Comparison of ENCODE assay signal across 8 cellular contexts in genomic region chr6:42745083-42745637, GRCh38. TPM values are rescaled to one million over a fixed set of nuclear protein-coding genes. Genes with fewer than 3 reads are reported as not detected.
DNase-seq lines count a peak whose midpoint lies in the region; ATAC-seq, FAIRE-seq and TF ChIP-seq lines count a peak whose summit lies in the region.

No MANE protein-coding gene starts in this region.

- H3K27me3 Mint-ChIP-seq in central memory CD8-positive, alpha-beta T cell = no peaks in the 10 kb centered on the region
- no peaks in the 10 kb centered on the region for H3K27me3 Mint-ChIP-seq in stimulated activated naive CD8-positive, alpha-beta T cell treated with anti-CD3 and anti-CD28 coated beads, Interleukin-15, amount 100 ng/mL, for 72 hours

- CTCF ChIA-PET in RWPE1 (lab: Yijun Ruan, JAX) = interaction anchor here (0.5 to 0.6 kb wide), 2 partner anchors 42 to 1262 kb away, joined by 3 to 7 read pairs; no protein-coding TSS in a partner anchor

- WGBS in liver = 1% methylated on average over 29 of the region's 29 CpGs

- peak overlapping the region; percentile 95 for H2AFZ ChIP-seq in ACC112 (ENCODE audit: low read length, unreplicated experiment)

- H3K4me3 ChIP-seq in ACC112 (ENCODE audit: low read depth, low read length) (peak overlapping the region; percentile 95), liver (ENCODE audit: low read depth in 1 of 3, low read length in 3 of 3) (peak overlapping the region; percentile 77 to 93 (median 90))

- no peaks in the 10 kb centered on the region for H3K9me3 Mint-ChIP-seq in central memory CD8-positive, alpha-beta T cell
- no peaks in the 10 kb centered on the region for H3K9me3 Mint-ChIP-seq in stimulated activated naive CD8-positive, alpha-beta T cell treated with anti-CD3 and anti-CD28 coated beads, Interleukin-15, amount 100 ng/mL, for 72 hours

- TF ChIP-seq CTCF in RWPE1 (conservative IDR thresholded peaks at IDR 0.05; ENCODE audit: low read depth) = no peak
- TF ChIP-seq CTCF in liver (IDR thresholded peaks at IDR 0.05; ENCODE audit: low read depth, low read length, missing input control) = no peak
- no peak for TF ChIP-seq CTCF in GM10266 (IDR thresholded peaks at IDR 0.05; ENCODE audit: control insufficient read depth, insufficient read depth, low read depth, missing control alignments)

- H3K36me3 Mint-ChIP-seq in central memory CD8-positive, alpha-beta T cell (ENCODE audit: insufficient read depth) = peaks cover 29% of the 10 kb centered on the region

- peak overlapping the region; percentile 44 to 93 for H3K9ac ChIP-seq in liver (ENCODE audit: low read depth in 1 of 2, low read length in 2 of 2)

- TF ChIP-seq POLR2A in GM12891 (IDR thresholded peaks at IDR 0.05; ENCODE audit: low read depth, low read length) = no peak

- TF ChIP-seq RAD21 in liver (IDR thresholded peaks at IDR 0.05) = no peak

- H3K27me3 ChIP-seq in ACC112 (ENCODE audit: insufficient read depth, low read length) (no peaks in the 10 kb centered on the region), liver (ENCODE audit: control insufficient read depth in 4 of 4, insufficient read depth in 4 of 4, low read length in 3 of 4) (no peaks in the 10 kb centered on the region)

- H3K9me3 ChIP-seq in liver (ENCODE audit: control insufficient read depth in 4 of 4, low read length in 3 of 4) = no peaks in the 10 kb centered on the region

- H3K27ac ChIP-seq in ACC112 (ENCODE audit: low read depth, low read length) = peak overlapping the region; percentile 38; the same call in 1 of the 2 replicates
- H3K27ac ChIP-seq in RWPE1 = peak overlapping the region; percentile 100
- H3K27ac ChIP-seq in liver (ENCODE audit: low read depth in 1 of 2, low read length in 2 of 2) = peak overlapping the region; percentile 64 to 74

- peaks cover 27% of the 10 kb centered on the region for H3K4me1 Mint-ChIP-seq in central memory CD8-positive, alpha-beta T cell
- peaks cover 33% of the 10 kb centered on the region for H3K4me1 Mint-ChIP-seq in stimulated activated naive CD8-positive, alpha-beta T cell treated with anti-CD3 and anti-CD28 coated beads, Interleukin-15, amount 100 ng/mL, for 72 hours

- POLR2A ChIA-PET in RWPE1 (lab: Yijun Ruan, JAX; ENCODE audit: low non-redundant PET) = interaction anchor here (0.5 to 3.1 kb wide), 5 partner anchors 15 to 134 kb away, joined by 3 to 13 read pairs (median 4); partner anchors contain the start of genes BICRAL and RPL7L1

- peak overlapping the region; percentile 94 for H3K4me3 Mint-ChIP-seq in central memory CD8-positive, alpha-beta T cell
- H3K4me3 Mint-ChIP-seq in stimulated activated naive CD8-positive, alpha-beta T cell treated with anti-CD3 and anti-CD28 coated beads, Interleukin-15, amount 100 ng/mL, for 72 hours = peak overlapping the region; percentile 97 to 98

- H3K36me3 ChIP-seq in ACC112 (ENCODE audit: insufficient read depth, low read length) (no peaks in the 10 kb centered on the region), liver (ENCODE audit: control insufficient read depth in 4 of 4, insufficient read depth in 3 of 4, low read depth in 1 of 4, low read length in 3 of 4) (no peaks in the 10 kb centered on the region)

- H3K79me2 ChIP-seq in ACC112 (ENCODE audit: control insufficient read depth, insufficient read depth, low read length, unreplicated experiment) = peaks cover 21% of the 10 kb centered on the region

- DNase-seq in GM12891 (ENCODE audit: insufficient read length, low spot score) = peak; percentile 31
- DNase-seq in RWPE1 (ENCODE audit: low spot score) = no peak
- peak in 1 of 2 donors; percentile 10 for DNase-seq in central memory CD8-positive, alpha-beta T cell (ENCODE audit: low spot score in 2 of 2)
- peak; percentile 23 to 60 for DNase-seq in stimulated activated naive CD8-positive, alpha-beta T cell treated with anti-CD3 and anti-CD28 coated beads, Interleukin-15, amount 100 ng/mL, for 72 hours
- no peak for DNase-seq in GM10266 (ENCODE audit: extremely low spot score)
- DNase-seq in middle frontal gyrus (ENCODE audit: extremely low spot score, low spot score) = no peak

- H3K4me1 ChIP-seq in ACC112 (ENCODE audit: control insufficient read depth, insufficient read depth, low read length, unreplicated experiment) = peaks cover 34% of the 10 kb centered on the region
- H3K4me1 ChIP-seq in liver (ENCODE audit: control insufficient read depth in 4 of 4, insufficient read depth in 4 of 4, low read length in 3 of 4) = peaks cover 7 to 27% (median 13%) of the 10 kb centered on the region in 4 donors

- peak overlapping the region; percentile 97 for H3K27ac Mint-ChIP-seq in central memory CD8-positive, alpha-beta T cell (ENCODE audit: low read depth)
- H3K27ac Mint-ChIP-seq in stimulated activated naive CD8-positive, alpha-beta T cell treated with anti-CD3 and anti-CD28 coated beads, Interleukin-15, amount 100 ng/mL, for 72 hours = peak overlapping the region in 1 of 2 donors; percentile 29

- no peak for ATAC-seq in central memory CD8-positive, alpha-beta T cell (replicated peaks; ENCODE audit: extremely low read depth, poor library complexity, severe bottlenecking)
- ATAC-seq in stimulated activated naive CD8-positive, alpha-beta T cell treated with anti-CD3 and anti-CD28 coated beads, Interleukin-15, amount 100 ng/mL, for 72 hours = no peak

- FAIRE-seq in GM12891 (lab: Jason Lieb, UNC) = peak; percentile 16

TF ChIP-seq in GM12891, 5 proteins besides CTCF, POLR2A, EP300 and RAD21:
- no peak for TF ChIP-seq TAF1 (IDR thresholded peaks at IDR 0.05; ENCODE audit: low read depth, low read length)
- no peak for TF ChIP-seq POLR2AphosphoS5 (IDR thresholded peaks at IDR 0.05; ENCODE audit: low read depth, low read length)
- no peak for TF ChIP-seq PAX5 (IDR thresholded peaks at IDR 0.05; ENCODE audit: insufficient read depth, low read length, severe bottlenecking)
- no peak for TF ChIP-seq SPI1 (IDR thresholded peaks at IDR 0.05; ENCODE audit: low read depth, low read length)
- no peak for TF ChIP-seq POU2F2 (IDR thresholded peaks at IDR 0.05; ENCODE audit: low read depth, low read length)

TF ChIP-seq in liver, 16 proteins besides CTCF, POLR2A, EP300 and RAD21:
- TF ChIP-seq NR2F2 (IDR thresholded peaks at IDR 0.05) (no peak), ATF3 (IDR thresholded peaks at IDR 0.05) (no peak), MAX (IDR thresholded peaks at IDR 0.05) (no peak), JUND (IDR thresholded peaks at IDR 0.05) (no peak), FOXA1 (IDR thresholded peaks at IDR 0.05) (no peak), TAF1 (conservative IDR thresholded peaks at IDR 0.05) (no peak), YY1 (IDR thresholded peaks at IDR 0.05) (no peak), FOXA2 (IDR thresholded peaks at IDR 0.05) (no peak), ZBTB33 (IDR thresholded peaks at IDR 0.05) (no peak), EGR1 (IDR thresholded peaks at IDR 0.05; ENCODE audit: low read depth in 2 of 2) (no peak), SP1 (IDR thresholded peaks at IDR 0.05) (no peak), GABPA (IDR thresholded peaks at IDR 0.05 in 1 of 2, conservative IDR thresholded peaks at IDR 0.05 in 1 of 2) (no peak)
TF ChIP-seq in liver: peak in this region for 0.

RNA-seq across cellular contexts. Expression of gene TBCC, which starts 0.7 kb away (rescaled TPM):
- polyA plus RNA-seq in GM12891 (2012; ENCODE audit: low read depth, missing spikeins) = 13.4 TPM
- 10 to 100 TPM; 12.4 to 13.5 TPM for total RNA-seq in liver
- polyA plus RNA-seq in liver = 10 to 100 TPM in 1 of 2 donors, 1 to 10 TPM in 1; 6.9 to 10.9 TPM

RNA-seq across cellular contexts. Expression of gene PRPH2, which starts 22.8 kb away (rescaled TPM):
- polyA plus RNA-seq in GM12891 (2012; ENCODE audit: low read depth, missing spikeins) = 0.04 TPM
- total RNA-seq in liver = under 1 TPM; 0.08 to 0.33 TPM
- under 1 TPM; 0.06 to 0.17 TPM for polyA plus RNA-seq in liver

RNA-seq across cellular contexts. Expression of gene BICRAL, which starts 36.7 kb away (rescaled TPM):
- polyA plus RNA-seq in GM12891 (2012; ENCODE audit: low read depth, missing spikeins) = 4.3 TPM
- 1 to 10 TPM; 5.5 to 6.8 TPM for total RNA-seq in liver
- polyA plus RNA-seq in liver = 1 to 10 TPM; 1.7 to 2.3 TPM

Comparison
In these comparisons a context has a peak if more than half of its experiments do, and no peak if none do; other contexts are left out.
1. H3K27ac ChIP-seq: peak in every context shown above with its lines; median percentile 100 in RWPE1; 69 in liver; 38 in ACC112.
2. DNase-seq: peak in GM12891 (single experiment) and stimulated activated naive CD8-positive, alpha-beta T cell treated with anti-CD3 and anti-CD28 coated beads, Interleukin-15, amount 100 ng/mL, for 72 hours (2 of 2); none in RWPE1 (single experiment), GM10266 (single experiment) and middle frontal gyrus (single experiment).